7 cellular contexts compared by ENCODE assay signal in genomic region chr14:55064896-55065295, GRCh38. TPM values are rescaled to one million over a fixed set of nuclear protein-coding genes. Genes with fewer than 3 reads are reported as not detected.
DNase-seq lines count a peak whose midpoint lies in the region; ATAC-seq, FAIRE-seq and TF ChIP-seq lines count a peak whose summit lies in the region.
"Not testable (repeated sequence)": the region's sequence is repeated elsewhere in the genome, so short reads cannot be mapped to it uniquely, and the experiment has no call there.

No MANE protein-coding gene starts in this region.

- H3K36me3 ChIP-seq in K562 (ENCODE audit: control insufficient read depth, insufficient read depth, low read length) (peaks cover 54% of the 10 kb centered on the region), esophagus muscularis mucosa (peaks cover 16 to 42% (median 28%) of the 10 kb centered on the region in 4 donors), right atrium auricular region (peaks cover 30% of the 10 kb centered on the region), thoracic aorta (peaks cover 11% of the 10 kb centered on the region)

- not testable (repeated sequence) for H4K20me1 ChIP-seq in K562 (replicated peaks; ENCODE audit: control insufficient read depth, insufficient read depth, low read length)

- H3K9me3 ChIP-seq in K562 (replicated peaks; ENCODE audit: control insufficient read depth, insufficient read depth, low read depth, low read length); esophagus muscularis mucosa; right atrium auricular region; thoracic aorta: not testable (repeated sequence)

- not testable (repeated sequence) for H3K27me3 ChIP-seq in K562 (ENCODE audit: control insufficient read depth in 2 of 2, insufficient read depth in 2 of 2, low read length in 2 of 2); esophagus muscularis mucosa; right atrium auricular region; thoracic aorta (replicated peaks; ENCODE audit: insufficient read depth)

- TF ChIP-seq RAD21 in K562 (CRISPR knock-in tag; conservative IDR thresholded peaks at IDR 0.05 in 1 of 2, IDR thresholded peaks at IDR 0.05 in 1 of 2): not testable (repeated sequence)

- FAIRE-seq in K562 (lab: Jason Lieb, UNC): peak; percentile 11

- POLR2A ChIA-PET in activated B cell treated with CpG ODN at 0.5 μM for 24 hours (lab: Charles Lee) (interaction anchor here (1.4 to 7.1 kb wide), 2 partner anchors 13 to 38 kb away, joined by 3 to 33 read pairs; partner anchors contain the start of genes MAPK1IP1L, SOCS4 and WDHD1), K562 (lab: Yijun Ruan, JAX) (interaction anchor here (2.2 to 4.1 kb wide), 2 partner anchors 10 to 13 kb away, joined by 9 to 22 read pairs; partner anchors contain the start of gene MAPK1IP1L)

- ATAC-seq in activated B cell treated with CpG ODN at 0.5 μM for 24 hours (ENCODE audit: low read depth); K562; thoracic aorta (ENCODE audit: insufficient number of reproducible peaks, low FRiP score, low read depth): not testable (repeated sequence)

- peaks cover 35% of the 10 kb centered on the region for H3K4me1 Mint-ChIP-seq in HFFc6 (ENCODE audit: low read depth)
- H3K4me1 Mint-ChIP-seq in activated B cell treated with CpG ODN at 0.5 μM for 24 hours: peaks cover 50% of the 10 kb centered on the region
- H3K4me1 Mint-ChIP-seq in osteocyte (ENCODE audit: unreplicated experiment): peaks cover 12% of the 10 kb centered on the region

- TF ChIP-seq CTCF in HFFc6 (IDR thresholded peaks at IDR 0.05); activated B cell treated with CpG ODN at 0.5 μM for 24 hours (IDR thresholded peaks at IDR 0.05); K562 (IDR thresholded peaks at IDR 0.05 in 2 of 3, conservative IDR thresholded peaks at IDR 0.05 in 1 of 3; ENCODE audit: insufficient read depth in 2 of 3, low read depth in 1 of 3, low read length in 3 of 3); esophagus muscularis mucosa (IDR thresholded peaks at IDR 0.05); right atrium auricular region (IDR thresholded peaks at IDR 0.05); osteocyte (IDR thresholded peaks at IDR 0.05); thoracic aorta (IDR thresholded peaks at IDR 0.05): not testable (repeated sequence)

- not testable (repeated sequence) for H2AFZ ChIP-seq in K562 (ENCODE audit: low read depth, low read length)

- BruUV-seq in K562 (replicated peaks; lab: Mats Ljungman, UMichigan): TSS peak; percentile 22

- WGBS in K562 (ENCODE audit: insufficient coverage, low coverage, missing lambda C conversion rate): 92% methylated on average over 2 of the region's 2 CpGs
- WGBS in esophagus muscularis mucosa: 30% methylated on average over 2 of the region's 2 CpGs

- not testable (repeated sequence) for TF ChIP-seq POLR2A in K562 (conservative IDR thresholded peaks at IDR 0.05); esophagus muscularis mucosa (IDR thresholded peaks at IDR 0.05; ENCODE audit: low read depth)

- H3K4me3 ChIP-seq in K562, esophagus muscularis mucosa, right atrium auricular region: not testable (repeated sequence)
- peak overlapping the region; percentile 3 for H3K4me3 ChIP-seq in thoracic aorta

- intact Hi-C loops in activated B cell treated with CpG ODN at 0.5 μM for 24 hours (cut with micrococcal nuclease); K562 (cut with micrococcal nuclease); esophagus muscularis mucosa (cut with DNase I): not testable (repeated sequence)

- CTCF ChIA-PET in activated B cell treated with CpG ODN at 0.5 μM for 24 hours (lab: Charles Lee); K562 (lab: Yijun Ruan, JAX; ENCODE audit: low intra/inter-chr PET ratio): not testable (repeated sequence)

- DNase-seq in HFFc6; activated B cell treated with CpG ODN at 0.5 μM for 24 hours; K562 (ENCODE audit: extremely low read depth in 1 of 4, low spot score in 3 of 4); esophagus muscularis mucosa (ENCODE audit: extremely low spot score); right atrium auricular region (ENCODE audit: low spot score); osteocyte (ENCODE audit: extremely low spot score, unreplicated experiment); thoracic aorta (ENCODE audit: low spot score): not testable (repeated sequence)

- peaks cover 17% of the 10 kb centered on the region for H3K79me2 ChIP-seq in K562 (ENCODE audit: control insufficient read depth, insufficient read depth, low read length)

- not testable (repeated sequence) for H3K9ac ChIP-seq in K562 (ENCODE audit: insufficient read depth in 1 of 2, low read depth in 2 of 2, low read length in 2 of 2)

- H3K27ac Mint-ChIP-seq in HFFc6 (peak overlapping the region; percentile 35; the same call in 1 of the 2 replicates), activated B cell treated with CpG ODN at 0.5 μM for 24 hours (peak overlapping the region; percentile 35), osteocyte (ENCODE audit: unreplicated experiment) (peak overlapping the region; percentile 19)

- H3K36me3 Mint-ChIP-seq in HFFc6 (ENCODE audit: low read depth): peaks cover 51% of the 10 kb centered on the region
- H3K36me3 Mint-ChIP-seq in activated B cell treated with CpG ODN at 0.5 μM for 24 hours (ENCODE audit: low read depth): peaks cover 65% of the 10 kb centered on the region
- H3K36me3 Mint-ChIP-seq in osteocyte (ENCODE audit: unreplicated experiment): peaks cover 50% of the 10 kb centered on the region

- in situ Hi-C loops in K562 (cut with MboI): not testable (repeated sequence)

- H3K27ac ChIP-seq in K562 (ENCODE audit: extremely low read depth, low read depth, low read length): not testable (repeated sequence)
- H3K27ac ChIP-seq in esophagus muscularis mucosa (replicated peaks in 1 of 4): peak overlapping the region in 3 of 4 donors; percentile 26 to 62 (median 50)
- H3K27ac ChIP-seq in right atrium auricular region: peak overlapping the region; percentile 31 to 33
- H3K27ac ChIP-seq in thoracic aorta: peak overlapping the region; percentile 48 to 75

- H3K4me2 ChIP-seq in K562 (ENCODE audit: insufficient read depth, low read length): not testable (repeated sequence)

- TF ChIP-seq EP300 in K562 (IDR thresholded peaks at IDR 0.05; ENCODE audit: low read length); esophagus muscularis mucosa (IDR thresholded peaks at IDR 0.05): not testable (repeated sequence)

- not testable (repeated sequence) for H3K4me1 ChIP-seq in K562 (replicated peaks in 1 of 2; ENCODE audit: control insufficient read depth in 2 of 2, insufficient read depth in 2 of 2, low read length in 2 of 2)
- H3K4me1 ChIP-seq in esophagus muscularis mucosa (peaks cover 36 to 67% (median 59%) of the 10 kb centered on the region in 4 donors), right atrium auricular region (peaks cover 0 to 22% of the 10 kb centered on the region in 2 donors), thoracic aorta (ENCODE audit: control insufficient read depth in 1 of 2, low read depth in 2 of 2) (peaks cover 36 to 52% of the 10 kb centered on the region in 2 donors)

- not testable (repeated sequence) for H3K27me3 Mint-ChIP-seq in HFFc6 (ENCODE audit: insufficient read depth); activated B cell treated with CpG ODN at 0.5 μM for 24 hours; osteocyte (ENCODE audit: unreplicated experiment)

- H3K4me3 Mint-ChIP-seq in HFFc6; activated B cell treated with CpG ODN at 0.5 μM for 24 hours; osteocyte (ENCODE audit: unreplicated experiment): not testable (repeated sequence)

- not testable (repeated sequence) for H3K9me3 Mint-ChIP-seq in HFFc6; activated B cell treated with CpG ODN at 0.5 μM for 24 hours; osteocyte (ENCODE audit: unreplicated experiment)

- not testable (repeated sequence) for H3K9me1 ChIP-seq in K562 (ENCODE audit: control insufficient read depth, insufficient read depth, low read length)

RNA-seq across cellular contexts. Expression of gene MAPK1IP1L, which starts 13.4 kb away (rescaled TPM):
- 100 to 1,000 TPM; 114 to 150 (median 126) TPM for total RNA-seq in HFFc6 (2021; fragmentation: NEBNext Ultra II Directional; extraction: Animal tissue kit (Norgen Biotek cat#: 25700))
- total RNA-seq in activated B cell treated with CpG ODN at 0.5 μM for 24 hours: 119 and 130 TPM in 2 replicates
- 33.0 and 36.2 TPM in 2 replicates for total RNA-seq in K562 (2011; cell fraction: chromatin; rRNA removed; ENCODE audit: low replicate concordance)
- total RNA-seq in K562 (2011; cell fraction: nucleolus; rRNA removed): 9.7 and 9.9 TPM in 2 replicates
- total RNA-seq in K562 (2011; cell fraction: nucleoplasm; rRNA removed): 21.7 and 46.0 TPM in 2 replicates
- 30.2 and 32.7 TPM in 2 replicates for total RNA-seq in K562 (2014; rRNA removed)
- 39.7 and 40.5 TPM in 2 replicates for total RNA-seq in K562 (2014; rRNA removed; fragmentation: Illumina TruSeq; extraction: Trizol)
- total RNA-seq in K562 (2015; rRNA removed; fragmentation: Illumina TruSeq; extraction: Trizol): 43.1 and 49.8 TPM in 2 replicates
- 75.8 and 76.5 TPM in 2 replicates for total RNA-seq in K562 (2021)
- polyA plus RNA-seq in K562 (2011; rRNA removed): 35.9 and 47.3 TPM in 2 replicates
- polyA plus RNA-seq in K562 (2011; cell fraction: cytosol; rRNA removed): 144 and 246 TPM in 2 replicates
- 37.9 and 69.7 TPM in 2 replicates for polyA plus RNA-seq in K562 (2011; cell fraction: nucleus; rRNA removed)
- 43.8 and 70.2 TPM in 2 replicates for polyA plus RNA-seq in K562 (2012)
- 99.4 and 104 TPM in 2 replicates for polyA plus RNA-seq in K562 (2014; fragmentation: Illumina TruSeq; extraction: Trizol)
- polyA plus RNA-seq in K562 (2014; fragmentation: Nextera tagmentation; extraction: Ambion mirVana): 10 to 100 TPM; 54.6 to 96.8 TPM
- 41.5 and 47.9 TPM in 2 replicates for polyA plus RNA-seq in K562 (2014; rRNA removed)
- 45.7 and 71.6 TPM in 2 replicates for polyA minus RNA-seq in K562 (2011; rRNA and poly(A)+ RNA removed)
- 118 and 162 TPM in 2 replicates for polyA minus RNA-seq in K562 (2011; cell fraction: cytosol; rRNA and poly(A)+ RNA removed)
- 11.0 and 13.3 TPM in 2 replicates for polyA minus RNA-seq in K562 (2011; cell fraction: nucleus; rRNA and poly(A)+ RNA removed)
- 10 to 100 TPM; 36.5 to 95.4 (median 61.0) TPM for total RNA-seq in esophagus muscularis mucosa
- 100 to 1,000 TPM in 1 of 2 donors, 10 to 100 TPM in 1; 81.2 to 111 TPM for total RNA-seq in right atrium auricular region
- total RNA-seq in osteocyte: 85.7 and 102 TPM in 2 replicates
- total RNA-seq in thoracic aorta: 100 to 1,000 TPM in 1 of 2 donors, 10 to 100 TPM in 1; 57.0 to 113 TPM

RNA-seq across cellular contexts. Expression of gene SOCS4, which starts 37.9 kb away (rescaled TPM):
- total RNA-seq in HFFc6 (2021; fragmentation: NEBNext Ultra II Directional; extraction: Animal tissue kit (Norgen Biotek cat#: 25700)): 10 to 100 TPM; 22.1 to 26.2 (median 23.6) TPM
- 29.2 and 30.3 TPM in 2 replicates for total RNA-seq in activated B cell treated with CpG ODN at 0.5 μM for 24 hours
- 4.1 and 15.7 TPM in 2 replicates for total RNA-seq in K562 (2011; cell fraction: chromatin; rRNA removed; ENCODE audit: low replicate concordance)
- 2.5 and 3.8 TPM in 2 replicates for total RNA-seq in K562 (2011; cell fraction: nucleolus; rRNA removed)
- total RNA-seq in K562 (2011; cell fraction: nucleoplasm; rRNA removed): 8.5 and 15.8 TPM in 2 replicates
- 5.5 and 6.8 TPM in 2 replicates for total RNA-seq in K562 (2014; rRNA removed)
- total RNA-seq in K562 (2014; rRNA removed; fragmentation: Illumina TruSeq; extraction: Trizol): 12.7 and 14.9 TPM in 2 replicates
- 10.3 and 12.4 TPM in 2 replicates for total RNA-seq in K562 (2015; rRNA removed; fragmentation: Illumina TruSeq; extraction: Trizol)
- total RNA-seq in K562 (2021): 9.7 and 10.9 TPM in 2 replicates
- polyA plus RNA-seq in K562 (2011; rRNA removed): 10.8 and 11.7 TPM in 2 replicates
- 2.1 and 5.5 TPM in 2 replicates for polyA plus RNA-seq in K562 (2011; cell fraction: cytosol; rRNA removed)
- polyA plus RNA-seq in K562 (2011; cell fraction: nucleus; rRNA removed): 5.1 and 5.8 TPM in 2 replicates
- polyA plus RNA-seq in K562 (2012): 5.4 and 7.4 TPM in 2 replicates
- 8.6 and 9.9 TPM in 2 replicates for polyA plus RNA-seq in K562 (2014; fragmentation: Illumina TruSeq; extraction: Trizol)
- polyA plus RNA-seq in K562 (2014; fragmentation: Nextera tagmentation; extraction: Ambion mirVana): 1 to 10 TPM; 2.6 to 2.9 TPM
- polyA plus RNA-seq in K562 (2014; rRNA removed): 8.0 and 8.1 TPM in 2 replicates
- 9.6 and 13.8 TPM in 2 replicates for polyA minus RNA-seq in K562 (2011; rRNA and poly(A)+ RNA removed)
- polyA minus RNA-seq in K562 (2011; cell fraction: cytosol; rRNA and poly(A)+ RNA removed): 3.4 and 4.2 TPM in 2 replicates
- 3.9 and 7.3 TPM in 2 replicates for polyA minus RNA-seq in K562 (2011; cell fraction: nucleus; rRNA and poly(A)+ RNA removed)
- total RNA-seq in esophagus muscularis mucosa: 10 to 100 TPM; 29.7 to 43.2 (median 36.3) TPM
- total RNA-seq in right atrium auricular region: 10 to 100 TPM; 13.1 to 13.6 TPM
- total RNA-seq in osteocyte: 20.1 and 21.8 TPM in 2 replicates
- 10 to 100 TPM; 18.3 to 31.0 TPM for total RNA-seq in thoracic aorta

RNA-seq across cellular contexts. Expression of gene WDHD1, which starts 38.0 kb away (rescaled TPM):
- total RNA-seq in HFFc6 (2021; fragmentation: NEBNext Ultra II Directional; extraction: Animal tissue kit (Norgen Biotek cat#: 25700)): 10 to 100 TPM in 5 of 6 experiments, 1 to 10 TPM in 1; 9.8 to 20.3 (median 17.8) TPM
- total RNA-seq in activated B cell treated with CpG ODN at 0.5 μM for 24 hours (9.3 and 9.5 TPM in 2 replicates), K562 (2014; rRNA removed) (18.0 and 19.3 TPM in 2 replicates), K562 (2014; rRNA removed; fragmentation: Illumina TruSeq; extraction: Trizol) (36.1 and 46.2 TPM in 2 replicates), K562 (2015; rRNA removed; fragmentation: Illumina TruSeq; extraction: Trizol) (27.1 and 30.0 TPM in 2 replicates), K562 (2021) (34.1 and 40.5 TPM in 2 replicates), esophagus muscularis mucosa (1 to 10 TPM; 1.1 to 4.2 (median 1.4) TPM), right atrium auricular region (under 1 TPM; 0.59 to 0.94 TPM), osteocyte (7.0 and 8.0 TPM in 2 replicates), thoracic aorta (1 to 10 TPM in 1 of 2 donors, under 1 TPM in 1; 0.14 to 1.8 TPM)
- total RNA-seq in K562 (2011; cell fraction: chromatin; rRNA removed; ENCODE audit: low replicate concordance): 23.2 and 65.5 TPM in 2 replicates
- 10.3 and 11.7 TPM in 2 replicates for total RNA-seq in K562 (2011; cell fraction: nucleolus; rRNA removed)
- total RNA-seq in K562 (2011; cell fraction: nucleoplasm; rRNA removed): 20.5 and 21.0 TPM in 2 replicates
- polyA plus RNA-seq in K562 (2011; rRNA removed) (25.8 and 39.1 TPM in 2 replicates), K562 (2014; fragmentation: Illumina TruSeq; extraction: Trizol) (25.0 and 30.8 TPM in 2 replicates), K562 (2014; fragmentation: Nextera tagmentation; extraction: Ambion mirVana) (10 to 100 TPM; 11.7 to 20.4 TPM), K562 (2014; rRNA removed) (24.0 and 25.2 TPM in 2 replicates)
- polyA plus RNA-seq in K562 (2011; cell fraction: cytosol; rRNA removed): 6.4 and 11.3 TPM in 2 replicates
- polyA plus RNA-seq in K562 (2011; cell fraction: nucleus; rRNA removed): 12.5 and 12.8 TPM in 2 replicates
- 14.8 and 18.4 TPM in 2 replicates for polyA plus RNA-seq in K562 (2012)
- 85.5 and 88.2 TPM in 2 replicates for polyA minus RNA-seq in K562 (2011; rRNA and poly(A)+ RNA removed)
- polyA minus RNA-seq in K562 (2011; cell fraction: cytosol; rRNA and poly(A)+ RNA removed): 18.1 and 24.5 TPM in 2 replicates
- 16.3 and 25.2 TPM in 2 replicates for polyA minus RNA-seq in K562 (2011; cell fraction: nucleus; rRNA and poly(A)+ RNA removed)
